Comparison of ENCODE assay signal across 10 cellular contexts in genomic region chr7:130084037-130084875, GRCh38. TPM values are rescaled to one million over a fixed set of nuclear protein-coding genes. Genes with fewer than 3 reads are reported as not detected.
DNase-seq lines count a peak whose midpoint lies in the region; ATAC-seq and TF ChIP-seq lines count a peak whose summit lies in the region.
"Had no signal": no experiment of that assay in that cellular context is flagged by ENCODE, and none has a peak within 500 bp of the region (broad histone marks: within the 10 kb centered on the region; RNA-seq: fewer than 3 reads in every experiment).

No MANE protein-coding gene starts in this region.

- 86% methylated on average over 11 of the region's 11 CpGs for WGBS in esophagus muscularis mucosa
- WGBS in stomach, 5 donors: 88 to 95% (median 92%) methylated on average over 11 of the region's 11 CpGs

- in situ Hi-C loops in Panc1 (cut with HindIII; ENCODE audit: low pct_unique_long_range_greater_than_20kb, low sequenced_read_pairs): no loop called here

- CTCF ChIA-PET in Panc1 (lab: Charles Lee): interaction anchor here (0.5 to 1.1 kb wide), 3 partner anchors 11 to 75 kb away, joined by 3 to 4 read pairs (median 3); no protein-coding TSS in a partner anchor

- H3K36me3 ChIP-seq in Panc1 (ENCODE audit: control insufficient read depth, insufficient read depth, low read length) (no peaks in the 10 kb centered on the region), esophagus muscularis mucosa (no peaks in the 10 kb centered on the region), stomach (peaks cover 0 to 6% (median 0%) of the 10 kb centered on the region in 4 donors)

- DNase-seq in NCI-H510A treated with DMSO at 0.1 percent for 48 hours (lab: John Stamatoyannopoulos, UW) (peak; percentile 5), NCI-H510A (lab: John Stamatoyannopoulos, UW) (no peak), Panc1 (ENCODE audit: low read depth, low spot score) (no peak), esophagus muscularis mucosa (ENCODE audit: extremely low spot score) (no peak), stomach (no peak), UCSD-AML1 (lab: John Stamatoyannopoulos, UW; ENCODE audit: unreplicated experiment) (no peak), NCI-H2227 (lab: John Stamatoyannopoulos, UW; ENCODE audit: unreplicated experiment) (no peak)
- DNase-seq: activated T-cell treated with anti-CD3 and anti-CD28 coated beads, Interleukin-2, amount 50 U/mL, for 4 hours; hippocampal formation had no signal

- H3K27ac ChIP-seq in Panc1 (ENCODE audit: low read length) (no peak overlapping the region), esophagus muscularis mucosa (replicated peaks in 1 of 4) (no peak overlapping the region), stomach (no peak overlapping the region)

- TF ChIP-seq EP300 in esophagus muscularis mucosa (IDR thresholded peaks at IDR 0.05) (no peak), stomach (IDR thresholded peaks at IDR 0.05) (no peak)

- no peaks in the 10 kb centered on the region for H3K27me3 ChIP-seq in Panc1 (ENCODE audit: control insufficient read depth, insufficient read depth, low read length)
- no peaks in the 10 kb centered on the region for H3K27me3 ChIP-seq in esophagus muscularis mucosa
- no peaks in the 10 kb centered on the region for H3K27me3 ChIP-seq in stomach

- TF ChIP-seq POLR2A in esophagus muscularis mucosa (IDR thresholded peaks at IDR 0.05; ENCODE audit: low read depth) (no peak), stomach (IDR thresholded peaks at IDR 0.05) (no peak)

- ATAC-seq in Panc1 (no peak; the same call in 1 of the 2 replicates), HG02798 (IDR thresholded peaks at IDR 0.05; ENCODE audit: poor library complexity, unreplicated experiment) (no peak)
- ATAC-seq: activated T-cell treated with anti-CD3 and anti-CD28 coated beads, Interleukin-2, amount 50 U/mL, for 4 hours had no signal

- H3K4me3 ChIP-seq in Panc1 (ENCODE audit: low read depth in 2 of 2, low read length in 2 of 2): no peak overlapping the region
- H3K4me3 ChIP-seq in esophagus muscularis mucosa: no peak overlapping the region
- no peak overlapping the region for H3K4me3 ChIP-seq in stomach

- intact Hi-C loops in Panc1 (cut with micrococcal nuclease; ENCODE audit: unreplicated experiment): no loop called here
- intact Hi-C loops in esophagus muscularis mucosa (cut with DNase I): no loop called here
- intact Hi-C loops in stomach (cut with DNase I; ENCODE audit: low total_unique reads): no loop called here

- H3K4me1 ChIP-seq in Panc1 (ENCODE audit: control insufficient read depth, insufficient read depth, low read length) (no peaks in the 10 kb centered on the region), esophagus muscularis mucosa (peaks cover 0 to 13% (median 8%) of the 10 kb centered on the region in 4 donors), stomach (peaks cover 0 to 58% (median 33%) of the 10 kb centered on the region in 4 donors)

- POLR2A ChIA-PET in Panc1 (lab: Charles Lee): interaction anchor here (0.6 to 0.7 kb wide), 2 partner anchors 122 to 735 kb away, joined by 6 to 17 read pairs; no protein-coding TSS in a partner anchor

- TF ChIP-seq CTCF in Panc1 (IDR thresholded peaks at IDR 0.05) (peak; percentile 72), esophagus muscularis mucosa (IDR thresholded peaks at IDR 0.05) (peak in 2 of 3 experiments; percentile 17 to 47), stomach (IDR thresholded peaks at IDR 0.05) (peak in 5 of 7 experiments; percentile 17 to 52 (median 32))

- TSS peak; percentile 10 for BruUV-seq in Panc1 (replicated peaks; lab: Mats Ljungman, UMichigan)

- no peaks in the 10 kb centered on the region for H3K9me3 ChIP-seq in Panc1 (ENCODE audit: control insufficient read depth, insufficient read depth, low read depth, low read length)
- H3K9me3 ChIP-seq in esophagus muscularis mucosa: no peaks in the 10 kb centered on the region
- no peaks in the 10 kb centered on the region for H3K9me3 ChIP-seq in stomach

RNA-seq across cellular contexts. Expression of gene KLHDC10, which starts 13.9 kb away (rescaled TPM):
- total RNA-seq in Panc1 (2021; ENCODE audit: unreplicated experiment) (26.7 TPM), esophagus muscularis mucosa (10 to 100 TPM; 19.1 to 23.6 (median 19.9) TPM), stomach (10 to 100 TPM; 16.4 to 49.0 (median 29.5) TPM)
- 21.2 TPM for polyA plus RNA-seq in Panc1 (2012; ENCODE audit: insufficient read length)
- 1 to 10 TPM; 5.8 to 9.0 (median 7.9) TPM for polyA plus RNA-seq in stomach

RNA-seq across cellular contexts. Expression of gene ZC3HC1, which starts 33.1 kb away (rescaled TPM):
- total RNA-seq in Panc1 (2021; ENCODE audit: unreplicated experiment): 32.3 TPM
- polyA plus RNA-seq in Panc1 (2012; ENCODE audit: insufficient read length): 23.5 TPM
- 10 to 100 TPM in 2 of 4 donors, 1 to 10 TPM in 2; 9.1 to 17.9 (median 10.5) TPM for total RNA-seq in esophagus muscularis mucosa
- 10 to 100 TPM in 1 of 5 donors, 1 to 10 TPM in 3, under 1 TPM in 1; 0.29 to 14.1 (median 5.8) TPM for total RNA-seq in stomach
- 10 to 100 TPM in 2 of 3 donors, 1 to 10 TPM in 1; 8.6 to 11.9 (median 10.5) TPM for polyA plus RNA-seq in stomach
